Comparison of ENCODE assay signal across 12 cellular contexts in the genomic region with DNA sequence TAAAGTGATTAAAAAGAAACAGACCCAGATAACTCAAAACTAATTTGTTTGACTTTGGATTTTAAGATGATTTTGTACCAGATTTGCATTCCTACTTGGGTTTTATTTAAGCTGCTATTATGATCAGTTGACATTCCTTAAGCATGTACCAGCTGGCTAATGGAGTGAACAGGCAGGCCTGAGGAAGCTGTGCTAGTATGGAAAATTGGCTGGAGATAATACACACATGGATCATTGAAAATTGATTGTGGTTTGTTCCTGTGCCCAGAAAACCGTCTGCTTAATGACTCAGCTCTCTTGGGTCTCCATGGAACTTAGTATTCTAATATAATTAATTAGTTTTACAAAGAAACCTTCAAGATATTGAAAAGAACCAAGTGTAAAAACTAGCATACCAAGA. TPM values are rescaled to one million over a fixed set of nuclear protein-coding genes. Genes with fewer than 3 reads are reported as not detected.
DNase-seq lines count a peak whose midpoint lies in the region; ATAC-seq and TF ChIP-seq lines count a peak whose summit lies in the region.
"Had no signal": no experiment of that assay in that cellular context is flagged by ENCODE, and none has a peak within 500 bp of the region (broad histone marks: within the 10 kb centered on the region; RNA-seq: fewer than 3 reads in every experiment).

No MANE protein-coding gene starts in this region.

- CTCF ChIA-PET in Calu3 (lab: Charles Lee) = interaction anchor here (1.1 kb wide), 1 partner anchor 88 kb away, joined by 3 read pairs; no protein-coding TSS in a partner anchor

- no peaks in the 10 kb centered on the region for H3K27me3 Mint-ChIP-seq in glutamatergic neuron (ENCODE audit: unreplicated experiment)
- H3K27me3 Mint-ChIP-seq in Calu3 (ENCODE audit: unreplicated experiment) = no peaks in the 10 kb centered on the region

- H3K36me3 Mint-ChIP-seq in glutamatergic neuron (ENCODE audit: unreplicated experiment) (peaks cover 6% of the 10 kb centered on the region), Calu3 (ENCODE audit: insufficient read depth, unreplicated experiment) (no peaks in the 10 kb centered on the region)

- peaks cover 10% of the 10 kb centered on the region for H3K4me1 Mint-ChIP-seq in glutamatergic neuron (ENCODE audit: low read depth, unreplicated experiment)
- H3K4me1 Mint-ChIP-seq in Calu3 (ENCODE audit: low read depth, unreplicated experiment) = peaks cover 16% of the 10 kb centered on the region

- H3K27ac Mint-ChIP-seq in glutamatergic neuron (ENCODE audit: unreplicated experiment) (peak overlapping the region; percentile 26), Calu3 (ENCODE audit: unreplicated experiment) (no peak overlapping the region)

- H3K9me3 Mint-ChIP-seq in glutamatergic neuron (ENCODE audit: unreplicated experiment) = no peaks in the 10 kb centered on the region
- no peaks in the 10 kb centered on the region for H3K9me3 Mint-ChIP-seq in Calu3 (ENCODE audit: low read depth, unreplicated experiment)

- DNase-seq in NCI-H2171 treated with DMSO at 0.1 percent for 48 hours (lab: John Stamatoyannopoulos, UW) (peak; percentile 4), NCI-H2171 (lab: John Stamatoyannopoulos, UW) (no peak), amniotic epithelial cell (ENCODE audit: low read depth) (peak; percentile 60), glutamatergic neuron (no peak), stromal cell of bone marrow (ENCODE audit: low read depth) (peak; percentile 77), Calu3 (no peak), NCI-H1092 (lab: John Stamatoyannopoulos, UW) (no peak)
- DNase-seq: 8988T; KBM-7; NCI-H526 treated with DMSO at 0.1 percent for 48 hours; stimulated activated CD4-positive, alpha-beta T cell treated with anti-CD3 and anti-CD28 coated beads, Interleukin-4, amount 100 ng/mL, for 1 hour had no signal

- H3K4me3 Mint-ChIP-seq in glutamatergic neuron (ENCODE audit: unreplicated experiment) (no peak overlapping the region), Calu3 (ENCODE audit: low read depth, unreplicated experiment) (no peak overlapping the region)

- intact Hi-C loops in Calu3 (cut with micrococcal nuclease; ENCODE audit: unreplicated experiment) = no loop called here

- no peak for ATAC-seq in HG02981 (IDR thresholded peaks at IDR 0.05; ENCODE audit: unreplicated experiment)

- TF ChIP-seq CTCF in glutamatergic neuron (IDR thresholded peaks at IDR 0.05; ENCODE audit: partially characterized antibody, unreplicated experiment) (no peak), Calu3 (IDR thresholded peaks at IDR 0.05; ENCODE audit: unreplicated experiment) (no peak)

- BruUV-seq in Calu3 (replicated peaks; lab: Mats Ljungman, UMichigan) = no TSS peak

RNA-seq across cellular contexts. Expression of gene POLR1D, which starts 22.6 kb away (rescaled TPM):
- total RNA-seq in glutamatergic neuron (ENCODE audit: unreplicated experiment) (85.1 TPM), Calu3 (2022) (90.3 and 97.7 TPM in 2 replicates)

RNA-seq across cellular contexts. Expression of gene LNX2, which starts 24.0 kb away (rescaled TPM):
- total RNA-seq in glutamatergic neuron (ENCODE audit: unreplicated experiment) (3.2 TPM), Calu3 (2022) (11.0 and 13.3 TPM in 2 replicates)

Comparison
In these comparisons a context has a peak if more than half of its experiments do, and no peak if none do; other contexts are left out.
1. DNase-seq: peak in NCI-H2171 treated with DMSO at 0.1 percent for 48 hours (single experiment), amniotic epithelial cell (single experiment) and stromal cell of bone marrow (single experiment); none in NCI-H2171 (single experiment), glutamatergic neuron (single experiment), Calu3 (single experiment) and NCI-H1092 (single experiment).